In genomic region chr2:133812826-133813617, GRCh38 we compare ENCODE assay signal across 23 cellular contexts.
A peak's percentile ranks its signal among the peaks of the same experiment; 100 is the strongest.
DNase-seq lines count a peak whose midpoint lies in the region; ATAC-seq and TF ChIP-seq lines count a peak whose summit lies in the region.
"Had no signal": no experiment of that assay in that cellular context is flagged by ENCODE, and none has a peak within 500 bp of the region (broad histone marks: within the 10 kb centered on the region; RNA-seq: fewer than 3 reads in every experiment).

No MANE protein-coding gene starts in this region.

- peaks cover 6% of the 10 kb centered on the region for H3K27me3 Mint-ChIP-seq in activated naive CD4-positive, alpha-beta T cell treated with anti-CD3 and anti-CD28 coated beads for 36 hours (ENCODE audit: low read depth)

- H3K4me1 ChIP-seq in effector memory CD4-positive, alpha-beta T cell (ENCODE audit: control insufficient read depth, insufficient read depth, low read length, poor library complexity, severe bottlenecking), result no peaks in the 10 kb centered on the region
- H3K4me1 ChIP-seq: HAP-1, lower lobe of right lung had no signal

- no peaks in the 10 kb centered on the region for H3K4me1 Mint-ChIP-seq in activated naive CD4-positive, alpha-beta T cell treated with anti-CD3 and anti-CD28 coated beads for 36 hours (ENCODE audit: low read depth)
- H3K4me1 Mint-ChIP-seq: activated naive CD8-positive, alpha-beta T cell treated with anti-CD3 and anti-CD28 coated beads, Interleukin-2, amount 50 U/mL, for 24 hours; nephron progenitor cell had no signal

- ATAC-seq in HG02759 (IDR thresholded peaks at IDR 0.05; ENCODE audit: unreplicated experiment), result no peak
- ATAC-seq: activated naive CD8-positive, alpha-beta T cell treated with anti-CD3 and anti-CD28 coated beads, Interleukin-2, amount 50 U/mL, for 24 hours; activated T-cell treated with anti-CD3 and anti-CD28 coated beads, Interleukin-2, amount 50 U/mL, for 72 hours; lower lobe of right lung; right cardiac atrium had no signal

- intact Hi-C loops in activated naive CD4-positive, alpha-beta T cell treated with anti-CD3 and anti-CD28 coated beads for 36 hours (cut with micrococcal nuclease), result no loop called here

- H3K4me3 Mint-ChIP-seq in activated naive CD4-positive, alpha-beta T cell treated with anti-CD3 and anti-CD28 coated beads for 36 hours, result no peak overlapping the region
- H3K4me3 Mint-ChIP-seq: activated naive CD8-positive, alpha-beta T cell treated with anti-CD3 and anti-CD28 coated beads, Interleukin-2, amount 50 U/mL, for 24 hours; activated T-cell treated with anti-CD3 and anti-CD28 coated beads, Interleukin-2, amount 50 U/mL, for 72 hours; B cell; nephron progenitor cell had no signal

- no peak overlapping the region for H3K27ac ChIP-seq in effector memory CD4-positive, alpha-beta T cell (ENCODE audit: insufficient read depth, low read length, poor library complexity, severe bottlenecking)
- H3K27ac ChIP-seq: coronary artery, KMS-11, lower lobe of right lung, tibial nerve had no signal

- H3K9me3 ChIP-seq in effector memory CD4-positive, alpha-beta T cell (ENCODE audit: control insufficient read depth, low read length), result no peaks in the 10 kb centered on the region
- H3K9me3 ChIP-seq: HAP-1, lower lobe of right lung, tibial nerve had no signal

- CTCF ChIA-PET in activated naive CD4-positive, alpha-beta T cell treated with anti-CD3 and anti-CD28 coated beads for 36 hours (lab: Charles Lee), result no interaction called here

- no peaks in the 10 kb centered on the region for H3K27me3 ChIP-seq in effector memory CD4-positive, alpha-beta T cell (replicated peaks; ENCODE audit: control insufficient read depth, insufficient read depth, low read length, poor library complexity, severe bottlenecking)
- H3K27me3 ChIP-seq: tibial nerve had no signal

- no peaks in the 10 kb centered on the region for H3K36me3 ChIP-seq in effector memory CD4-positive, alpha-beta T cell (ENCODE audit: control insufficient read depth, insufficient read depth, low read length)
- H3K36me3 ChIP-seq: HAP-1, lower lobe of right lung, tibial nerve had no signal

- TF ChIP-seq CTCF in cardiac fibroblast (IDR thresholded peaks at IDR 0.05; ENCODE audit: low read depth, low read length), result no peak

- H3K4me3 ChIP-seq in cardiac fibroblast (replicated peaks in 1 of 2; ENCODE audit: low read depth in 2 of 2, low read length in 2 of 2), result no peak overlapping the region
- no peak overlapping the region for H3K4me3 ChIP-seq in effector memory CD4-positive, alpha-beta T cell (ENCODE audit: insufficient read depth, low read depth, low read length, poor library complexity, severe bottlenecking)
- H3K4me3 ChIP-seq: coronary artery, HAP-1, lower lobe of right lung, tibial nerve had no signal

- DNase-seq in COLO829 (ENCODE audit: low spot score) (peak; percentile 13), M059J (ENCODE audit: low read depth) (peak; percentile 94), cardiac fibroblast (ENCODE audit: low read depth in 2 of 2) (peak; percentile 50 to 62), kidney glomerular epithelial cell (lab: John Stamatoyannopoulos, UW) (peak; percentile 89), medulla oblongata (ENCODE audit: extremely low spot score) (no peak)
- DNase-seq in effector memory CD4-positive, alpha-beta T cell, result no peak
- no peak for DNase-seq in activated naive CD4-positive, alpha-beta T cell treated with anti-CD3 and anti-CD28 coated beads for 36 hours
- DNase-seq: activated CD4-positive, alpha-beta T cell treated with anti-CD3 and anti-CD28 coated beads, Interleukin-2, amount 50 U/mL, for 4 hours; activated naive CD8-positive, alpha-beta T cell treated with anti-CD3 and anti-CD28 coated beads, Interleukin-2, amount 50 U/mL, for 24 hours; activated T-cell treated with anti-CD3 and anti-CD28 coated beads, Interleukin-2, amount 50 U/mL, for 72 hours; DMS53; lower lobe of right lung; NCI-H1436; nephron progenitor cell; right cardiac atrium; SIG-M5; stimulated activated CD8-positive, alpha-beta memory T cell treated with anti-CD3 and anti-CD28 coated beads, Interleukin-4, amount 100 ng/mL, for 48 hours had no signal

- no peak overlapping the region for H3K27ac Mint-ChIP-seq in activated naive CD4-positive, alpha-beta T cell treated with anti-CD3 and anti-CD28 coated beads for 36 hours
- H3K27ac Mint-ChIP-seq: activated naive CD8-positive, alpha-beta T cell treated with anti-CD3 and anti-CD28 coated beads, Interleukin-2, amount 50 U/mL, for 24 hours; activated T-cell treated with anti-CD3 and anti-CD28 coated beads, Interleukin-2, amount 50 U/mL, for 72 hours; nephron progenitor cell had no signal

- H3K36me3 Mint-ChIP-seq in activated naive CD4-positive, alpha-beta T cell treated with anti-CD3 and anti-CD28 coated beads for 36 hours (ENCODE audit: low read depth), result peaks cover 2% of the 10 kb centered on the region

- peaks cover 23% of the 10 kb centered on the region for H3K9me3 Mint-ChIP-seq in activated naive CD4-positive, alpha-beta T cell treated with anti-CD3 and anti-CD28 coated beads for 36 hours

Comparison
In these comparisons a context has a peak if more than half of its experiments do, and no peak if none do; other contexts are left out.
1. DNase-seq: peak in COLO829 (single experiment), M059J (single experiment), cardiac fibroblast (2 of 2) and kidney glomerular epithelial cell (single experiment); none in effector memory CD4-positive, alpha-beta T cell (0 of 3), activated naive CD4-positive, alpha-beta T cell treated with anti-CD3 and anti-CD28 coated beads for 36 hours (single experiment) and medulla oblongata (single experiment).